9 cellular contexts compared by ENCODE assay signal in genomic region chr15:31013863-31014607, GRCh38. TPM values are rescaled to one million over a fixed set of nuclear protein-coding genes. Genes with fewer than 3 reads are reported as not detected.
A peak's percentile ranks its signal among the peaks of the same experiment; 100 is the strongest.
DNase-seq lines count a peak whose midpoint lies in the region; ATAC-seq and TF ChIP-seq lines count a peak whose summit lies in the region.
"Had no signal": no experiment of that assay in that cellular context is flagged by ENCODE, and none has a peak within 500 bp of the region (broad histone marks: within the 10 kb centered on the region; RNA-seq: fewer than 3 reads in every experiment).

No MANE protein-coding gene starts in this region.

- peak overlapping the region; percentile 90 for H2AFZ ChIP-seq in SU-DHL-6 (ENCODE audit: low read depth, low read length, severe bottlenecking)

- no peaks in the 10 kb centered on the region for H3K36me3 ChIP-seq in SU-DHL-6 (ENCODE audit: low read length)

- H3K9me2 ChIP-seq in SU-DHL-6 (replicated peaks; ENCODE audit: insufficient read depth, low read length): no peaks in the 10 kb centered on the region

- H3K4me3 ChIP-seq in SU-DHL-6 (ENCODE audit: insufficient read depth, low read length, poor library complexity, severe bottlenecking): no peak overlapping the region

- H3K27me3 ChIP-seq in SU-DHL-6 (ENCODE audit: low read length): no peaks in the 10 kb centered on the region

- H3K27me3 Mint-ChIP-seq in activated naive CD4-positive, alpha-beta T cell treated with anti-CD3 and anti-CD28 coated beads for 36 hours (ENCODE audit: low read depth): no peaks in the 10 kb centered on the region
- no peaks in the 10 kb centered on the region for H3K27me3 Mint-ChIP-seq in stimulated activated naive CD8-positive, alpha-beta T cell treated with anti-CD3 and anti-CD28 coated beads, Interleukin-15, amount 100 ng/mL, for 72 hours

- peak overlapping the region; percentile 50 for H3K4me2 ChIP-seq in SU-DHL-6 (ENCODE audit: low read depth, low read length, poor library complexity, severe bottlenecking)

- no peaks in the 10 kb centered on the region for H3F3A ChIP-seq in SU-DHL-6 (ENCODE audit: insufficient read depth)

- H4K20me1 ChIP-seq in SU-DHL-6 (ENCODE audit: low read depth, low read length): no peaks in the 10 kb centered on the region

- H3K27ac Mint-ChIP-seq in activated naive CD4-positive, alpha-beta T cell treated with anti-CD3 and anti-CD28 coated beads for 36 hours: peak overlapping the region; percentile 9
- H3K27ac Mint-ChIP-seq in stimulated activated naive CD8-positive, alpha-beta T cell treated with anti-CD3 and anti-CD28 coated beads, Interleukin-15, amount 100 ng/mL, for 72 hours: peak overlapping the region; percentile 23 to 73

- peak overlapping the region; percentile 19 for H3K9ac ChIP-seq in SU-DHL-6 (ENCODE audit: low read length)

- peaks cover 10% of the 10 kb centered on the region for H3K9me3 Mint-ChIP-seq in activated naive CD4-positive, alpha-beta T cell treated with anti-CD3 and anti-CD28 coated beads for 36 hours
- peaks cover 10 to 25% of the 10 kb centered on the region in 2 donors for H3K9me3 Mint-ChIP-seq in stimulated activated naive CD8-positive, alpha-beta T cell treated with anti-CD3 and anti-CD28 coated beads, Interleukin-15, amount 100 ng/mL, for 72 hours

- no peak overlapping the region for H3K4me3 Mint-ChIP-seq in activated naive CD4-positive, alpha-beta T cell treated with anti-CD3 and anti-CD28 coated beads for 36 hours
- no peak overlapping the region for H3K4me3 Mint-ChIP-seq in stimulated activated naive CD8-positive, alpha-beta T cell treated with anti-CD3 and anti-CD28 coated beads, Interleukin-15, amount 100 ng/mL, for 72 hours

- CTCF ChIA-PET in activated naive CD4-positive, alpha-beta T cell treated with anti-CD3 and anti-CD28 coated beads for 36 hours (lab: Charles Lee): interaction anchor here (0.6 to 1.4 kb wide), 3 partner anchors 10 to 892 kb away, joined by 3 to 4 read pairs (median 4); no protein-coding TSS in a partner anchor

- peaks cover 7% of the 10 kb centered on the region for H3K36me3 Mint-ChIP-seq in activated naive CD4-positive, alpha-beta T cell treated with anti-CD3 and anti-CD28 coated beads for 36 hours (ENCODE audit: low read depth)

- DNase-seq in activated naive CD4-positive, alpha-beta T cell treated with anti-CD3 and anti-CD28 coated beads for 36 hours: no peak
- no peak for DNase-seq in activated naive CD4-positive, alpha-beta T cell treated with Interleukin-2 at 50 U/mL for 16 hours
- DNase-seq in stimulated activated naive CD8-positive, alpha-beta T cell treated with anti-CD3 and anti-CD28 coated beads, Interleukin-15, amount 100 ng/mL, for 72 hours: no peak
- DNase-seq in HT-29 (ENCODE audit: low spot score) (no peak), NCI-H526 treated with DMSO at 0.1 percent for 48 hours (lab: John Stamatoyannopoulos, UW) (no peak)
- DNase-seq: right cardiac atrium had no signal

- intact Hi-C loops in activated naive CD4-positive, alpha-beta T cell treated with anti-CD3 and anti-CD28 coated beads for 36 hours (cut with micrococcal nuclease): loop anchor here (2.0 kb wide), 1 partner anchor 23 kb away; the partner anchor contains the start of gene MTMR10

- no peaks in the 10 kb centered on the region for H3K9me3 ChIP-seq in SU-DHL-6 (ENCODE audit: insufficient read depth, low read length)

- ATAC-seq in HG02870 (IDR thresholded peaks at IDR 0.05; ENCODE audit: unreplicated experiment) (peak; percentile 79), HG02571 (IDR thresholded peaks at IDR 0.05; ENCODE audit: unreplicated experiment) (no peak)
- ATAC-seq in stimulated activated naive CD8-positive, alpha-beta T cell treated with anti-CD3 and anti-CD28 coated beads, Interleukin-15, amount 100 ng/mL, for 72 hours: peak; percentile 67
- ATAC-seq: right cardiac atrium had no signal

- peak overlapping the region; percentile 55 for H3K27ac ChIP-seq in SU-DHL-6 (ENCODE audit: low read depth, low read length)

- H3K4me1 Mint-ChIP-seq in activated naive CD4-positive, alpha-beta T cell treated with anti-CD3 and anti-CD28 coated beads for 36 hours (ENCODE audit: low read depth): peaks cover 19% of the 10 kb centered on the region
- peaks cover 18% of the 10 kb centered on the region for H3K4me1 Mint-ChIP-seq in stimulated activated naive CD8-positive, alpha-beta T cell treated with anti-CD3 and anti-CD28 coated beads, Interleukin-15, amount 100 ng/mL, for 72 hours

- H3K79me2 ChIP-seq in SU-DHL-6 (ENCODE audit: insufficient read depth, low read length): no peaks in the 10 kb centered on the region

- no peak for TF ChIP-seq CTCF in SU-DHL-6 (IDR thresholded peaks at IDR 0.05; ENCODE audit: insufficient read depth, low read length, poor library complexity, severe bottlenecking)

RNA-seq across cellular contexts. Expression of gene MTMR10, which starts 22.6 kb away (rescaled TPM):
- 10 to 100 TPM in 1 of 2 experiments, 1 to 10 TPM in 1; 9.7 to 10.5 TPM for total RNA-seq in activated naive CD4-positive, alpha-beta T cell treated with anti-CD3 and anti-CD28 coated beads for 36 hours
- 18.8 and 24.6 TPM in 2 replicates for total RNA-seq in HT-29 (2014; rRNA removed; shearing (Covaris generic))
